ENCODE assay signal across 15 cellular contexts in the genomic region with DNA sequence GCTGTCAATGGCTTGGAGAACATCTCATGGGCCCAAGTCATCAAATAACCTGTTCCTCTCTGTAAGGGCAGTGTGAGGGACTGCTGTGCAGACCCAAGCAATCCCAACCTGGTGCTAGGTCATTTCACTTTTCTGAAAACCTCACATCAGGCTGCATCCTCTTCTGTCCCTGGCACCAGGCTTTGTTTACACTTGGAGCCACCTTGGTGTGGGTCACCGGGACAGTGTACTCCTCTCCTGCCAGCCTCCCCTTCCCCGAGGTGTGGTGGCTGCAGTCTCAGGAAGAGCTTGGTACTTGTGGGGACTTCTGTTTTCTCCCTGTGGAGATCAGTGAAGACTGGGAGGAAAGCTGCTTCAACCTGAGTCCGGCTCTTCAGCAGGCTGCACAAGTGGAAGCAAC. TPM values are rescaled to one million over a fixed set of nuclear protein-coding genes. Genes with fewer than 3 reads are reported as not detected.
DNase-seq lines count a peak whose midpoint lies in the region; ATAC-seq and TF ChIP-seq lines count a peak whose summit lies in the region.
"Had no signal": no experiment of that assay in that cellular context is flagged by ENCODE, and none has a peak within 500 bp of the region (broad histone marks: within the 10 kb centered on the region; RNA-seq: fewer than 3 reads in every experiment).

No MANE protein-coding gene starts in this region.

- 67 to 78% methylated on average over 3 of the region's 3 CpGs for WGBS in heart right ventricle, 2 donors
- 90% methylated on average over 2 to 3 of the region's 3 CpGs for WGBS in thyroid gland, 2 donors

- no peak for TF ChIP-seq CTCF in heart right ventricle (IDR thresholded peaks at IDR 0.05)
- TF ChIP-seq CTCF in thyroid gland (IDR thresholded peaks at IDR 0.05), result no peak

- no peak overlapping the region for H3K4me3 Mint-ChIP-seq in activated naive CD8-positive, alpha-beta T cell treated with anti-CD3 and anti-CD28 coated beads, Interleukin-2, amount 50 U/mL, for 24 hours
- H3K4me3 Mint-ChIP-seq: stimulated activated memory B cell treated with anti-CD40 and anti-IgM and Interleukin-4, amounts not matched to agents 10 μg/mL and 1 μg/mL and 100 μg/mL, for 72 hours; T-helper 1 cell treated with Interleukin-12 subunit alpha and Interleukin-12 subunit beta and Interleukin-4 antibody, amounts not matched to agents 30 μg/mL and 1 μg/mL, for 36 hours had no signal

- no peaks in the 10 kb centered on the region for H3K27me3 Mint-ChIP-seq in activated naive CD8-positive, alpha-beta T cell treated with anti-CD3 and anti-CD28 coated beads, Interleukin-2, amount 50 U/mL, for 24 hours
- H3K27me3 Mint-ChIP-seq: stimulated activated memory B cell treated with anti-CD40 and anti-IgM and Interleukin-4, amounts not matched to agents 10 μg/mL and 1 μg/mL and 100 μg/mL, for 72 hours had no signal

- no peak for TF ChIP-seq POLR2A in thyroid gland (IDR thresholded peaks at IDR 0.05)

- H3K27ac ChIP-seq in heart right ventricle (peak overlapping the region in 9 of 10 donors; percentile 23 to 82 (median 71)), layer of hippocampus (ENCODE audit: low read depth, low read length) (peak overlapping the region; percentile 31), thyroid gland (peak overlapping the region in 2 of 3 donors; percentile 18 to 60)

- H3K27me3 ChIP-seq in heart right ventricle, result no peaks in the 10 kb centered on the region
- H3K27me3 ChIP-seq in layer of hippocampus (ENCODE audit: control insufficient read depth, insufficient read depth, low read length), result no peaks in the 10 kb centered on the region
- H3K27me3 ChIP-seq in thyroid gland, result no peaks in the 10 kb centered on the region
- H3K27me3 ChIP-seq: Peyer's patch had no signal

- peak overlapping the region; percentile 38 for H3K27ac Mint-ChIP-seq in activated naive CD8-positive, alpha-beta T cell treated with anti-CD3 and anti-CD28 coated beads, Interleukin-2, amount 50 U/mL, for 24 hours
- H3K27ac Mint-ChIP-seq: T-helper 1 cell treated with Interleukin-12 subunit alpha and Interleukin-12 subunit beta and Interleukin-4 antibody, amounts not matched to agents 30 μg/mL and 1 μg/mL, for 36 hours had no signal

- H3K9me3 ChIP-seq in heart right ventricle (no peaks in the 10 kb centered on the region), thyroid gland (no peaks in the 10 kb centered on the region)
- H3K9me3 ChIP-seq: HAP-1, Peyer's patch had no signal

- peaks cover 72% of the 10 kb centered on the region for H3K36me3 Mint-ChIP-seq in activated naive CD8-positive, alpha-beta T cell treated with anti-CD3 and anti-CD28 coated beads, Interleukin-2, amount 50 U/mL, for 24 hours (ENCODE audit: low read depth)

- no peaks in the 10 kb centered on the region for H3K9me3 Mint-ChIP-seq in activated naive CD8-positive, alpha-beta T cell treated with anti-CD3 and anti-CD28 coated beads, Interleukin-2, amount 50 U/mL, for 24 hours
- H3K9me3 Mint-ChIP-seq: stimulated activated memory B cell treated with anti-CD40 and anti-IgM and Interleukin-4, amounts not matched to agents 10 μg/mL and 1 μg/mL and 100 μg/mL, for 72 hours; T-helper 1 cell treated with Interleukin-12 subunit alpha and Interleukin-12 subunit beta and Interleukin-4 antibody, amounts not matched to agents 30 μg/mL and 1 μg/mL, for 36 hours had no signal

- H3K4me1 ChIP-seq in heart right ventricle, result peaks cover 0 to 59% (median 48%) of the 10 kb centered on the region in 9 donors
- H3K4me1 ChIP-seq in thyroid gland, result peaks cover 0 to 20% of the 10 kb centered on the region in 2 donors
- H3K4me1 ChIP-seq: HAP-1, Peyer's patch had no signal

- H3K36me3 ChIP-seq in heart right ventricle, result peaks cover 0 to 100% (median 87%) of the 10 kb centered on the region in 9 donors
- peaks cover 70 to 76% of the 10 kb centered on the region in 2 donors for H3K36me3 ChIP-seq in thyroid gland

- intact Hi-C loops in heart right ventricle (cut with DNase I) (loop anchor here in 2 of 10 donors (5.0 kb wide), 1 partner anchor 36 kb away; the partner anchor contains the start of gene SLC7A6 (in 2 of the 2)), left cardiac atrium (cut with DNase I) (no loop called here), thyroid gland (cut with DNase I) (no loop called here)

- DNase-seq in heart right ventricle (no peak), left cardiac atrium (no peak), thyroid gland (no peak), H4 (ENCODE audit: low spot score) (no peak)
- DNase-seq in activated naive CD8-positive, alpha-beta T cell treated with anti-CD3 and anti-CD28 coated beads, Interleukin-2, amount 50 U/mL, for 24 hours, result no peak
- DNase-seq: AML-193; MV-4-11; Peyer's patch; stimulated activated CD4-positive, alpha-beta T cell treated with anti-CD3 and anti-CD28 coated beads, Interleukin-2, amount 100 ng/mL, for 48 hours had no signal

- H3K4me1 Mint-ChIP-seq in activated naive CD8-positive, alpha-beta T cell treated with anti-CD3 and anti-CD28 coated beads, Interleukin-2, amount 50 U/mL, for 24 hours, result peaks cover 9% of the 10 kb centered on the region

- ATAC-seq in heart right ventricle (peak in 1 of 8 donors; percentile 18), left cardiac atrium (no peak), HG02973 (IDR thresholded peaks at IDR 0.05; ENCODE audit: unreplicated experiment) (no peak), GM19452 (IDR thresholded peaks at IDR 0.05; ENCODE audit: unreplicated experiment) (no peak)
- ATAC-seq in activated naive CD8-positive, alpha-beta T cell treated with anti-CD3 and anti-CD28 coated beads, Interleukin-2, amount 50 U/mL, for 24 hours, result no peak
- ATAC-seq: stimulated activated memory B cell treated with anti-CD40 and anti-IgM and Interleukin-4, amounts not matched to agents 10 μg/mL and 1 μg/mL and 100 μg/mL, for 72 hours had no signal

- H3K4me3 ChIP-seq in heart right ventricle (no peak overlapping the region), thyroid gland (replicated peaks in 1 of 3) (no peak overlapping the region)
- H3K4me3 ChIP-seq: HAP-1, Peyer's patch had no signal

RNA-seq across cellular contexts. Expression of gene SLC7A6OS, which starts 12.4 kb away (rescaled TPM):
- total RNA-seq in heart right ventricle, result 10 to 100 TPM in 9 of 10 donors, 1 to 10 TPM in 1; 9.9 to 14.4 (median 12.8) TPM
- 1 to 10 TPM; 7.3 to 9.6 TPM for polyA plus RNA-seq in heart right ventricle
- total RNA-seq in left cardiac atrium, result 10 to 100 TPM; 10.2 to 10.7 TPM
- 10 to 100 TPM; 13.4 to 25.8 (median 18.7) TPM for total RNA-seq in thyroid gland
- total RNA-seq in H4 (2014; rRNA removed; shearing (Covaris generic)), result 7.3 and 8.1 TPM in 2 replicates

RNA-seq across cellular contexts. Expression of gene PRMT7, which starts 12.5 kb away (rescaled TPM):
- total RNA-seq in heart right ventricle (10 to 100 TPM; 22.0 to 39.2 (median 30.7) TPM), left cardiac atrium (10 to 100 TPM; 24.3 to 24.9 TPM), thyroid gland (10 to 100 TPM; 41.7 to 57.0 (median 46.9) TPM)
- 10 to 100 TPM; 18.1 to 57.8 TPM for polyA plus RNA-seq in heart right ventricle
- total RNA-seq in H4 (2014; rRNA removed; shearing (Covaris generic)), result 37.5 and 50.1 TPM in 2 replicates

RNA-seq across cellular contexts. Expression of gene SLC7A6, which starts 34.0 kb away (rescaled TPM):
- total RNA-seq in heart right ventricle (10 to 100 TPM; 28.4 to 59.2 (median 42.4) TPM), left cardiac atrium (10 to 100 TPM; 33.0 to 51.6 TPM), thyroid gland (100 to 1,000 TPM in 1 of 4 donors, 10 to 100 TPM in 3; 73.1 to 116 (median 85.7) TPM)
- 10 to 100 TPM; 22.6 to 85.6 TPM for polyA plus RNA-seq in heart right ventricle
- 16.7 and 20.7 TPM in 2 replicates for total RNA-seq in H4 (2014; rRNA removed; shearing (Covaris generic))

RNA-seq across cellular contexts. Expression of gene PLA2G15, which starts 53.1 kb away (rescaled TPM):
- total RNA-seq in heart right ventricle (10 to 100 TPM; 31.0 to 62.1 (median 44.0) TPM), left cardiac atrium (10 to 100 TPM; 20.5 to 27.4 TPM), thyroid gland (10 to 100 TPM; 20.8 to 40.3 (median 38.4) TPM)
- polyA plus RNA-seq in heart right ventricle, result 10 to 100 TPM; 33.1 to 33.7 TPM
- 14.8 and 22.1 TPM in 2 replicates for total RNA-seq in H4 (2014; rRNA removed; shearing (Covaris generic))
